ENCODE assay signal across 8 cellular contexts in the genomic region with DNA sequence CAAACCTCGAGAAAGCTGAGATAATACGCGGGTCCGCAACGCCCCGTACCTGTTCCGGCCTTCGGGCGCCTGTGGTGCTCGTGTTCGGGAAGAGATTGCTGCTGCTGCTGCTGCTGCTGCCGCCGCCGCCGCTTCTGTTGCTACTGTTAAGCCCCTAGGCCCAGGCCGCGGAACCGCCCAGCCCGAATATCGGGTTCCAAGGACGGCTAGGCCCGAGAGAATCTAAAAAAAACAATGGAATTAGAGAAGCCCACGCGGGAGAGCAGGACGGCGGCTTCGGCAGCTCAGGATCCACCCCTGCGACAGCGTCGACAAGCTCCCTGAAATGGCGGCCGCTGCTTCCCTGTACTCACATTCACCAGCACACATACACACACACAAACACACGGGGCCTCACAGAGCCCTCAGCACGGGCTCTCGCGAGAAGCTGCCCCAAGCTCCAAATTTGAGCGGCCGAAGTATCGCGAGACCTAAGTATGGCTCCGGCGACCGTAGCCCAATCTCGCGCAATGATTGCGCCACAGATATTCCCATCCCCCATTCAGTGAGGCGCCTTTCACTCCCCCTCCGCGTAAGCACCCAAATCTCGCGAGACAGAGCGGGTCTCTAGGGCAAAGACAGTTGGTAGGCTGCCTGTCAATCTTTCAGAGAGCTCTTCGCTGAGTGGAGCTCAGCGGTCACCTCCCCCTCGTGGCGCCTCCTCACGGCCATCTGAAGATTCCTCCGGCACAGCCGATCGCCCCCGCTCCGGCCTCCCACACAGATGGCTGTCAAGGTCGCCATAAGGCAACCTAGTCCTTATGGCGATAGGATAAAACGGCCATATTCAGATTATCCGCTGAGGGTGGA. TPM values are rescaled to one million over a fixed set of nuclear protein-coding genes. Genes with fewer than 3 reads are reported as not detected.
DNase-seq lines count a peak whose midpoint lies in the region; ATAC-seq and TF ChIP-seq lines count a peak whose summit lies in the region.

RBM39 (minus strand) TSS at position 369 of the 849 bp plus-strand sequence. CDS start 1,386 bp downstream, outside the sequence.

- peaks cover 60% of the 10 kb centered on the region for H3K79me2 ChIP-seq in SK-N-SH (ENCODE audit: insufficient read depth)

- H4K20me1 ChIP-seq in SK-N-SH (ENCODE audit: insufficient read depth): peaks cover 42% of the 10 kb centered on the region

- peak within 1 kb of the TSS; percentile 100 for H3K9ac ChIP-seq in SK-N-SH

- peak; percentile 90 to 95 for TF ChIP-seq POLR2A in gastroesophageal sphincter (IDR thresholded peaks at IDR 0.05)

- H3K27me3 ChIP-seq in SK-N-SH (ENCODE audit: insufficient read depth): no peaks in the 10 kb centered on the region
- no peaks in the 10 kb centered on the region for H3K27me3 ChIP-seq in gastroesophageal sphincter

- H3K27ac ChIP-seq in SK-N-SH (ENCODE audit: low read depth in 2 of 2, low read length in 1 of 2): peak within 1 kb of the TSS; percentile 97 to 99
- peak within 1 kb of the TSS; percentile 98 to 100 (median 100) for H3K27ac ChIP-seq in gastroesophageal sphincter

- H2AFZ ChIP-seq in SK-N-SH (ENCODE audit: low read depth): 0 out of 2 replicates have a peak within 1 kb of the TSS, but pooled peaks have one; percentile 52

- DNase-seq in GM10248 (ENCODE audit: extremely low spot score) (peak; percentile 95), NCI-H1048 (lab: John Stamatoyannopoulos, UW) (peak; percentile 100), SK-N-SH (peak; percentile 90), non-pigmented ciliary epithelial cell (ENCODE audit: low read depth) (peak; percentile 100), superior temporal gyrus (ENCODE audit: extremely low spot score) (peak; percentile 100)
- peak; percentile 99 for DNase-seq in activated naive CD4-positive, alpha-beta T cell treated with anti-CD3 and anti-CD28 coated beads, Interleukin-2, amount 50 U/mL, for 16 hours

- TF ChIP-seq CTCF in GM10248 (IDR thresholded peaks at IDR 0.05; ENCODE audit: control extremely low read depth, extremely low read depth, low read depth, missing control alignments) (peak; percentile 7), SK-N-SH (IDR thresholded peaks at IDR 0.05) (peak; percentile 41), gastroesophageal sphincter (IDR thresholded peaks at IDR 0.05) (peak; percentile 12 to 58 (median 56))

- H3K9me3 ChIP-seq in SK-N-SH (no peaks in the 10 kb centered on the region), gastroesophageal sphincter (no peaks in the 10 kb centered on the region)

- CTCF ChIA-PET in GM10248 (lab: Yijun Ruan, JAX): interaction anchor here (0.8 to 6.3 kb wide), 9 partner anchors 9 to 142 kb away, joined by 3 to 27 read pairs (median 4); partner anchors contain the start of gene PHF20
- CTCF ChIA-PET in SK-N-SH (lab: Yijun Ruan, JAX): interaction anchor here (0.8 to 3.7 kb wide), 10 partner anchors 21 to 152 kb away, joined by 3 to 40 read pairs (median 4); partner anchors contain the start of genes NFS1, PHF20 and ROMO1

- POLR2A ChIA-PET in GM10248 (lab: Yijun Ruan, JAX): interaction anchor here (0.6 to 7.4 kb wide), 22 partner anchors 9 to 1466 kb away, joined by 3 to 81 read pairs (median 4); partner anchors contain the start of genes PHF20, SCAND1 and SPAG4
- POLR2A ChIA-PET in SK-N-SH (lab: Yijun Ruan, JAX): interaction anchor here (0.5 to 2.2 kb wide), 36 partner anchors 9 to 445 kb away, joined by 3 to 36 read pairs (median 4); partner anchors contain the start of genes ERGIC3, NFS1, PHF20 and ROMO1

- ATAC-seq in HG02571 (IDR thresholded peaks at IDR 0.05; ENCODE audit: unreplicated experiment) (peak; percentile 83), gastroesophageal sphincter (peak; percentile 96)

- H3K9me2 ChIP-seq in SK-N-SH: no peaks in the 10 kb centered on the region

- H3K4me1 ChIP-seq in SK-N-SH (ENCODE audit: control insufficient read depth in 1 of 2, insufficient read depth in 2 of 2, low read depth in 1 of 2, low read length in 1 of 2) (peaks cover 12% of the 10 kb centered on the region in 2 experiments; a peak in 3 of 4 replicates), gastroesophageal sphincter (peaks cover 3 to 48% (median 16%) of the 10 kb centered on the region in 3 donors)

- WGBS in SK-N-SH (ENCODE audit: low lambda C conversion rate): under 1% methylated on average over 45 of the region's 66 CpGs
- WGBS in gastroesophageal sphincter (ENCODE audit: low coverage in 1 of 2), 2 donors: 0% methylated on average over 8 to 14 of the region's 66 CpGs

- peak in 1 of 2 experiments; percentile 34; a peak in 1 of 4 replicates for TF ChIP-seq EP300 in SK-N-SH (IDR thresholded peaks at IDR 0.05; ENCODE audit: borderline replicate concordance in 1 of 2, low read depth in 1 of 2, low read length in 1 of 2)
- TF ChIP-seq EP300 in gastroesophageal sphincter (IDR thresholded peaks at IDR 0.05): no peak

- peaks cover 16% of the 10 kb centered on the region for H3F3A ChIP-seq in SK-N-SH (replicated peaks; ENCODE audit: insufficient read depth)

- H3K4me2 ChIP-seq in SK-N-SH: peak within 1 kb of the TSS; percentile 85

- H3K4me3 ChIP-seq in SK-N-SH (ENCODE audit: low read depth in 2 of 2, low read length in 1 of 2): peak within 1 kb of the TSS; percentile 79 to 82
- H3K4me3 ChIP-seq in gastroesophageal sphincter: peak within 1 kb of the TSS; percentile 81 to 94

- TF ChIP-seq RAD21 in SK-N-SH (IDR thresholded peaks at IDR 0.05; ENCODE audit: low read length): 0 out of 2 replicates have a peak, but pooled peaks have one; percentile 8

- H3K36me3 ChIP-seq in SK-N-SH (replicated peaks in 1 of 2; ENCODE audit: control insufficient read depth in 1 of 2, insufficient read depth in 2 of 2, low read length in 1 of 2) (peaks cover 31 to 37% of the 10 kb centered on the region in 2 experiments), gastroesophageal sphincter (peaks cover 4 to 35% of the 10 kb centered on the region in 2 donors)

TF ChIP-seq in SK-N-SH, 30 proteins besides CTCF, POLR2A, EP300 and RAD21 (continues in another document):
- TF ChIP-seq NRF1 (IDR thresholded peaks at IDR 0.05; ENCODE audit: low read depth, low read length) (no peak), MXI1 (IDR thresholded peaks at IDR 0.05; ENCODE audit: low read depth, low read length) (peak; percentile 55; the same call in 1 of the 2 replicates), GABPA (IDR thresholded peaks at IDR 0.05; ENCODE audit: low read depth) (no peak), MEF2A (IDR thresholded peaks at IDR 0.05; ENCODE audit: borderline replicate concordance, low read depth) (0 out of 2 replicates have a peak, but pooled peaks have one; percentile 21), FOSL2 (IDR thresholded peaks at IDR 0.05; ENCODE audit: borderline replicate concordance, low read depth) (no peak), JUND (IDR thresholded peaks at IDR 0.05) (no peak), CHD2 (IDR thresholded peaks at IDR 0.05; ENCODE audit: low read length, partially characterized antibody) (peak; percentile 100), SMC3 (IDR thresholded peaks at IDR 0.05; ENCODE audit: low read depth, low read length) (no peak), RCOR1 (IDR thresholded peaks at IDR 0.05; ENCODE audit: low read length) (0 out of 2 replicates have a peak, but pooled peaks have one; percentile 53), YY1 (IDR thresholded peaks at IDR 0.05; ENCODE audit: low read depth) (peak; percentile 90), USF2 (IDR thresholded peaks at IDR 0.05; ENCODE audit: borderline replicate concordance, low read depth, low read length) (no peak), TCF12 (IDR thresholded peaks at IDR 0.05) (no peak; the same call in 1 of the 2 replicates), SIN3A (IDR thresholded peaks at IDR 0.05; ENCODE audit: borderline replicate concordance, low read depth, low read length) (peak; percentile 100), NFIC (IDR thresholded peaks at IDR 0.05; ENCODE audit: borderline replicate concordance) (no peak), POLR2AphosphoS5 (IDR thresholded peaks at IDR 0.05; ENCODE audit: low read depth, low read length) (peak; percentile 98)
- TF ChIP-seq, protein P1, sequence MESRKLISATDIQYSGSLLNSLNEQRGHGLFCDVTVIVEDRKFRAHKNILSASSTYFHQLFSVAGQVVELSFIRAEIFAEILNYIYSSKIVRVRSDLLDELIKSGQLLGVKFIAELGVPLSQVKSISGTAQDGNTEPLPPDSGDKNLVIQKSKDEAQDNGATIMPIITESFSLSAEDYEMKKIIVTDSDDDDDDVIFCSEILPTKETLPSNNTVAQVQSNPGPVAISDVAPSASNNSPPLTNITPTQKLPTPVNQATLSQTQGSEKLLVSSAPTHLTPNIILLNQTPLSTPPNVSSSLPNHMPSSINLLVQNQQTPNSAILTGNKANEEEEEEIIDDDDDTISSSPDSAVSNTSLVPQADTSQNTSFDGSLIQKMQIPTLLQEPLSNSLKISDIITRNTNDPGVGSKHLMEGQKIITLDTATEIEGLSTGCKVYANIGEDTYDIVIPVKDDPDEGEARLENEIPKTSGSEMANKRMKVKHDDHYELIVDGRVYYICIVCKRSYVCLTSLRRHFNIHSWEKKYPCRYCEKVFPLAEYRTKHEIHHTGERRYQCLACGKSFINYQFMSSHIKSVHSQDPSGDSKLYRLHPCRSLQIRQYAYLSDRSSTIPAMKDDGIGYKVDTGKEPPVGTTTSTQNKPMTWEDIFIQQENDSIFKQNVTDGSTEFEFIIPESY (IDR thresholded peaks at IDR 0.05; ENCODE audit: borderline replicate concordance, low read depth): peak; percentile 100
- TF ChIP-seq, protein P2, sequence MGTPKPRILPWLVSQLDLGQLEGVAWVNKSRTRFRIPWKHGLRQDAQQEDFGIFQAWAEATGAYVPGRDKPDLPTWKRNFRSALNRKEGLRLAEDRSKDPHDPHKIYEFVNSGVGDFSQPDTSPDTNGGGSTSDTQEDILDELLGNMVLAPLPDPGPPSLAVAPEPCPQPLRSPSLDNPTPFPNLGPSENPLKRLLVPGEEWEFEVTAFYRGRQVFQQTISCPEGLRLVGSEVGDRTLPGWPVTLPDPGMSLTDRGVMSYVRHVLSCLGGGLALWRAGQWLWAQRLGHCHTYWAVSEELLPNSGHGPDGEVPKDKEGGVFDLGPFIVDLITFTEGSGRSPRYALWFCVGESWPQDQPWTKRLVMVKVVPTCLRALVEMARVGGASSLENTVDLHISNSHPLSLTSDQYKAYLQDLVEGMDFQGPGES (IDR thresholded peaks at IDR 0.05; ENCODE audit: low read depth, low read length): peak; percentile 81

RNA-seq across cellular contexts. Expression of gene RBM39, which starts in this region (rescaled TPM):
- polyA plus RNA-seq in SK-N-SH (2012; rRNA removed): 68.4 and 98.4 TPM in 2 replicates
- polyA plus RNA-seq in SK-N-SH (2012; cell fraction: cytosol; rRNA removed): 48.8 and 64.8 TPM in 2 replicates
- 244 and 457 TPM in 2 replicates for polyA plus RNA-seq in SK-N-SH (2012; cell fraction: nucleus; rRNA removed)
- 100 to 1,000 TPM; 159 to 369 (median 238) TPM for total RNA-seq in gastroesophageal sphincter

Comparison
In these comparisons a context has a peak if more than half of its experiments do, and no peak if none do; other contexts are left out.
1. Peak in every context shown above with its lines: DNase-seq, ATAC-seq, H3K4me3 ChIP-seq and H3K27ac ChIP-seq.